Comparison of ENCODE assay signal across 8 cellular contexts in the genomic region with DNA sequence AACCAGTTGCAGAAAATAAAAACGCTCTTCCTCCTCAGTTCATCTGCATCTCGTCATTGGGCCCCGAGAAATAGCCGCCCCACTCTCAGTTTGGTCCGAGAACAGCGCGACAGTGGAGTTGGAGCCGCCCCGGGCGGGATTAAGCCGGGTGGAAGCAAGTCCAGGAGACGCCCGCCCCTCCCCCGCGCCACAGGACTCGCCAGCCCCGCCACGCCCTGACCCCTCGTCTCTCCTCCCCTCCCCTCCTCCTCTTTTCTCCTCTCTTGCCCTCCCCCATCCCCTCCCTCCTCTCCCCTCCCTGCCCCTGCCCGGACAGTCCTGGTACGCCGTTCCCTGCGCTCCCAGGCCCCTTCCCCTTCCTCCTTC.
A peak's percentile ranks its signal among the peaks of the same experiment; 100 is the strongest.
DNase-seq lines count a peak whose midpoint lies in the region; ATAC-seq and TF ChIP-seq lines count a peak whose summit lies in the region.

No MANE protein-coding gene starts in this region.

- H3K27me3 ChIP-seq in MG63 (no peaks in the 10 kb centered on the region), ectodermal cell (ENCODE audit: control insufficient read depth, insufficient read depth, low read length, poor library complexity, severe bottlenecking) (peaks cover 40% of the 10 kb centered on the region), thoracic aorta (replicated peaks; ENCODE audit: insufficient read depth) (no peaks in the 10 kb centered on the region), spleen (replicated peaks in 1 of 7) (peaks cover 0 to 78% (median 21%) of the 10 kb centered on the region in 7 donors)

- DNase-seq in MG63 = peak; percentile 86
- peak; percentile 87 to 97 for DNase-seq in lower leg skin (ENCODE audit: low spot score in 2 of 2)
- peak; percentile 26 for DNase-seq in thoracic aorta (ENCODE audit: low spot score)
- no peak for DNase-seq in spleen
- no peak for DNase-seq in T-helper 9 cell
- DNase-seq in CD1c-positive myeloid dendritic cell (ENCODE audit: extremely low spot score) = no peak

- peak overlapping the region; percentile 58 for H3K4me3 ChIP-seq in MG63
- peak overlapping the region; percentile 31 for H3K4me3 ChIP-seq in ectodermal cell (ENCODE audit: insufficient read depth, low read depth, low read length)
- peak overlapping the region; percentile 31 for H3K4me3 ChIP-seq in lower leg skin (ENCODE audit: low read depth, poor library complexity, severe bottlenecking)
- peak overlapping the region; percentile 77 for H3K4me3 ChIP-seq in thoracic aorta
- peak overlapping the region in 4 of 8 donors; percentile 12 to 60 (median 32) for H3K4me3 ChIP-seq in spleen

- H3K9me3 ChIP-seq in MG63 (no peaks in the 10 kb centered on the region; the same call in 1 of the 2 replicates), ectodermal cell (ENCODE audit: control insufficient read depth, low read length) (peaks cover 2% of the 10 kb centered on the region), thoracic aorta (peaks cover 3% of the 10 kb centered on the region), spleen (peaks cover 4 to 59% (median 31%) of the 10 kb centered on the region in 8 donors)

- ATAC-seq in thoracic aorta (ENCODE audit: insufficient number of reproducible peaks, low FRiP score, low read depth) = peak; percentile 57
- no peak for ATAC-seq in GM18861 (IDR thresholded peaks at IDR 0.05; ENCODE audit: unreplicated experiment)

- intact Hi-C loops in lower leg skin (cut with DNase I; ENCODE audit: low total_unique reads) (no loop called here), spleen (cut with DNase I; ENCODE audit: low total_unique reads) (no loop called here)

- TF ChIP-seq POLR2A in lower leg skin (IDR thresholded peaks at IDR 0.05) = no peak
- no peak for TF ChIP-seq POLR2A in spleen (IDR thresholded peaks at IDR 0.05)

- no peaks in the 10 kb centered on the region for H3K36me3 ChIP-seq in MG63
- no peaks in the 10 kb centered on the region for H3K36me3 ChIP-seq in ectodermal cell (ENCODE audit: control insufficient read depth, insufficient read depth, low read length)
- H3K36me3 ChIP-seq in thoracic aorta = no peaks in the 10 kb centered on the region
- H3K36me3 ChIP-seq in spleen = no peaks in the 10 kb centered on the region

- H3K4me1 ChIP-seq in ectodermal cell (ENCODE audit: control insufficient read depth, insufficient read depth, low read length) = no peaks in the 10 kb centered on the region
- H3K4me1 ChIP-seq in thoracic aorta (ENCODE audit: control insufficient read depth in 1 of 2, low read depth in 2 of 2) = no peaks in the 10 kb centered on the region
- H3K4me1 ChIP-seq in spleen = peaks cover 0 to 9% (median 4%) of the 10 kb centered on the region in 6 donors

- H3K27ac ChIP-seq in ectodermal cell (ENCODE audit: insufficient read depth, low read depth, low read length, poor library complexity, severe bottlenecking) (no peak overlapping the region), thoracic aorta (peak overlapping the region; percentile 12 to 40), spleen (peak overlapping the region in 1 of 8 donors; percentile 12)

- no peak for TF ChIP-seq CTCF in lower leg skin (IDR thresholded peaks at IDR 0.05)
- no peak for TF ChIP-seq CTCF in thoracic aorta (IDR thresholded peaks at IDR 0.05)
- TF ChIP-seq CTCF in spleen (IDR thresholded peaks at IDR 0.05 in 8 of 11, conservative IDR thresholded peaks at IDR 0.05 in 3 of 11) = no peak

- 9 to 12% methylated on average over 23 of the region's 23 CpGs for WGBS in ectodermal cell, 2 experiments
- WGBS in lower leg skin, 2 donors = 6 to 16% methylated on average over 14 to 23 of the region's 23 CpGs
- 11 to 33% (median 24%) methylated on average over 18 to 23 of the region's 23 CpGs for WGBS in spleen, 5 donors

Comparison
In these comparisons a context has a peak if more than half of its experiments do, and no peak if none do; other contexts are left out.
1. DNase-seq: peak in MG63 (single experiment), lower leg skin (2 of 2) and thoracic aorta (single experiment); none in spleen (single experiment), T-helper 9 cell (single experiment) and CD1c-positive myeloid dendritic cell (single experiment).